12 cellular contexts compared by ENCODE assay signal in genomic region chr1:47416319-47417128, GRCh38. TPM values are rescaled to one million over a fixed set of nuclear protein-coding genes. Genes with fewer than 3 reads are reported as not detected.
DNase-seq lines count a peak whose midpoint lies in the region; TF ChIP-seq lines count a peak whose summit lies in the region.
"Had no signal": no experiment of that assay in that cellular context is flagged by ENCODE, and none has a peak within 500 bp of the region (broad histone marks: within the 10 kb centered on the region; RNA-seq: fewer than 3 reads in every experiment).

No MANE protein-coding gene starts in this region.

- H3K36me3 Mint-ChIP-seq in activated naive CD4-positive, alpha-beta T cell treated with anti-CD3 and anti-CD28 coated beads, Interleukin-2, amount 10 ng/mL, durations not matched to agents 7 days and 5 days: no peaks in the 10 kb centered on the region
- H3K36me3 Mint-ChIP-seq in activated naive CD8-positive, alpha-beta T cell: no peaks in the 10 kb centered on the region
- no peaks in the 10 kb centered on the region for H3K36me3 Mint-ChIP-seq in Caco-2 (ENCODE audit: insufficient read depth, unreplicated experiment)

- peaks cover 8% of the 10 kb centered on the region for H3K4me1 Mint-ChIP-seq in activated naive CD4-positive, alpha-beta T cell treated with anti-CD3 and anti-CD28 coated beads, Interleukin-2, amount 10 ng/mL, durations not matched to agents 7 days and 5 days
- H3K4me1 Mint-ChIP-seq in activated naive CD8-positive, alpha-beta T cell (ENCODE audit: low read depth): peaks cover 5% of the 10 kb centered on the region
- no peaks in the 10 kb centered on the region for H3K4me1 Mint-ChIP-seq in Caco-2 (ENCODE audit: low read depth, unreplicated experiment)

- H3K36me3 ChIP-seq in thymus (ENCODE audit: control insufficient read depth, insufficient read depth): no peaks in the 10 kb centered on the region
- H3K36me3 ChIP-seq in Caco-2 (ENCODE audit: control insufficient read depth, insufficient read depth, low read length): no peaks in the 10 kb centered on the region
- H3K36me3 ChIP-seq: neutrophil had no signal

- 3% methylated on average over 126 of the region's 126 CpGs for WGBS in thymus

- H3K9me3 ChIP-seq in iPS-18c (ENCODE audit: control insufficient read depth, insufficient read depth, low read length) (peaks cover 4% of the 10 kb centered on the region), thymus (ENCODE audit: control insufficient read depth) (no peaks in the 10 kb centered on the region), Caco-2 (no peaks in the 10 kb centered on the region)
- H3K9me3 ChIP-seq: neutrophil had no signal

- no peaks in the 10 kb centered on the region for H3K9me3 Mint-ChIP-seq in activated naive CD4-positive, alpha-beta T cell treated with anti-CD3 and anti-CD28 coated beads, Interleukin-2, amount 10 ng/mL, durations not matched to agents 7 days and 5 days
- no peaks in the 10 kb centered on the region for H3K9me3 Mint-ChIP-seq in activated naive CD8-positive, alpha-beta T cell (ENCODE audit: low read depth)
- H3K9me3 Mint-ChIP-seq in Caco-2 (ENCODE audit: unreplicated experiment): no peaks in the 10 kb centered on the region

- H3K27ac ChIP-seq in thymus (ENCODE audit: low read depth): no peak overlapping the region
- H3K27ac ChIP-seq: neutrophil had no signal

- no peak for TF ChIP-seq CTCF in Caco-2 (IDR thresholded peaks at IDR 0.05; ENCODE audit: insufficient read depth in 1 of 2, low read depth in 1 of 2, low read length in 1 of 2, severe bottlenecking in 1 of 2, unreplicated experiment in 1 of 2)

- H3K27me3 ChIP-seq in thymus (ENCODE audit: control insufficient read depth, insufficient read depth) (peaks cover 53% of the 10 kb centered on the region), Caco-2 (replicated peaks; ENCODE audit: control insufficient read depth, insufficient read depth, low read length) (no peaks in the 10 kb centered on the region)

- intact Hi-C loops in Caco-2 (cut with micrococcal nuclease; ENCODE audit: unreplicated experiment): no loop called here

- peaks cover 3% of the 10 kb centered on the region for H3K4me1 ChIP-seq in thymus (ENCODE audit: control insufficient read depth, insufficient read depth, low read length)
- H3K4me1 ChIP-seq in Caco-2: no peaks in the 10 kb centered on the region

- peaks cover 74% of the 10 kb centered on the region for H3K27me3 Mint-ChIP-seq in activated naive CD4-positive, alpha-beta T cell treated with anti-CD3 and anti-CD28 coated beads, Interleukin-2, amount 10 ng/mL, durations not matched to agents 7 days and 5 days
- peaks cover 36% of the 10 kb centered on the region for H3K27me3 Mint-ChIP-seq in activated naive CD8-positive, alpha-beta T cell
- H3K27me3 Mint-ChIP-seq in Caco-2 (ENCODE audit: insufficient read depth, unreplicated experiment): no peaks in the 10 kb centered on the region

- peak; percentile 32 for DNase-seq in activated naive CD4-positive, alpha-beta T cell treated with anti-CD3 and anti-CD28 coated beads, Interleukin-2, amount 10 ng/mL, durations not matched to agents 7 days and 5 days
- no peak for DNase-seq in activated naive CD4-positive, alpha-beta T cell treated with Interleukin-2 at 50 U/mL for 16 hours
- DNase-seq in HK-2 (ENCODE audit: unreplicated experiment): no peak
- no peak for DNase-seq in activated effector memory CD4-positive, alpha-beta T cell treated with Interleukin-2 at 50 U/mL for 16 hours
- no peak for DNase-seq in Caco-2
- DNase-seq: central memory CD4-positive, alpha-beta T cell; Right ventricle myocardium superior; stimulated activated naive CD4-positive, alpha-beta T cell treated with Interleukin-2 at 50 U/mL for 16 hours had no signal

- BruUV-seq in Caco-2 (replicated peaks; lab: Mats Ljungman, UMichigan): no TSS peak

- H3K27ac Mint-ChIP-seq in activated naive CD4-positive, alpha-beta T cell treated with anti-CD3 and anti-CD28 coated beads, Interleukin-2, amount 10 ng/mL, durations not matched to agents 7 days and 5 days: no peak overlapping the region
- no peak overlapping the region for H3K27ac Mint-ChIP-seq in activated naive CD8-positive, alpha-beta T cell
- no peak overlapping the region for H3K27ac Mint-ChIP-seq in Caco-2 (ENCODE audit: unreplicated experiment)

- H3K4me3 Mint-ChIP-seq in activated naive CD4-positive, alpha-beta T cell treated with anti-CD3 and anti-CD28 coated beads, Interleukin-2, amount 10 ng/mL, durations not matched to agents 7 days and 5 days: peak overlapping the region; percentile 18
- H3K4me3 Mint-ChIP-seq in activated naive CD8-positive, alpha-beta T cell: peak overlapping the region; percentile 48
- no peak overlapping the region for H3K4me3 Mint-ChIP-seq in Caco-2 (ENCODE audit: unreplicated experiment)

- CTCF ChIA-PET in activated naive CD4-positive, alpha-beta T cell treated with anti-CD3 and anti-CD28 coated beads, Interleukin-2, amount 10 ng/mL, durations not matched to agents 7 days and 5 days (lab: Charles Lee): interaction anchor here (0.9 to 1.8 kb wide), 2 partner anchors 11 to 21 kb away, joined by 3 to 4 read pairs; no protein-coding TSS in a partner anchor
- CTCF ChIA-PET in Caco-2 (lab: Charles Lee): no interaction called here

- H3K4me3 ChIP-seq in iPS-18c (ENCODE audit: insufficient read depth, low read depth, low read length): peak overlapping the region; percentile 38
- H3K4me3 ChIP-seq in thymus (ENCODE audit: low read length): peak overlapping the region; percentile 16
- H3K4me3 ChIP-seq in Caco-2 (ENCODE audit: low read depth, low read length): no peak overlapping the region

- POLR2A ChIA-PET in Caco-2 (lab: Charles Lee): no interaction called here

RNA-seq across cellular contexts. Expression of gene FOXE3, which starts 0.4 kb away (rescaled TPM):
- 0.39 TPM for polyA plus RNA-seq in thymus
- not detected in 2 replicates for total RNA-seq in Caco-2 (2022)
- total RNA-seq: Right ventricle myocardium superior had no signal

RNA-seq across cellular contexts. Expression of gene FOXD2, which starts 21.3 kb away (rescaled TPM):
- polyA plus RNA-seq in thymus: 0.16 TPM
- 4.4 and 4.6 TPM in 2 replicates for total RNA-seq in Caco-2 (2022)
- total RNA-seq: Right ventricle myocardium superior had no signal
